16 cellular contexts compared by ENCODE assay signal in the genomic region with DNA sequence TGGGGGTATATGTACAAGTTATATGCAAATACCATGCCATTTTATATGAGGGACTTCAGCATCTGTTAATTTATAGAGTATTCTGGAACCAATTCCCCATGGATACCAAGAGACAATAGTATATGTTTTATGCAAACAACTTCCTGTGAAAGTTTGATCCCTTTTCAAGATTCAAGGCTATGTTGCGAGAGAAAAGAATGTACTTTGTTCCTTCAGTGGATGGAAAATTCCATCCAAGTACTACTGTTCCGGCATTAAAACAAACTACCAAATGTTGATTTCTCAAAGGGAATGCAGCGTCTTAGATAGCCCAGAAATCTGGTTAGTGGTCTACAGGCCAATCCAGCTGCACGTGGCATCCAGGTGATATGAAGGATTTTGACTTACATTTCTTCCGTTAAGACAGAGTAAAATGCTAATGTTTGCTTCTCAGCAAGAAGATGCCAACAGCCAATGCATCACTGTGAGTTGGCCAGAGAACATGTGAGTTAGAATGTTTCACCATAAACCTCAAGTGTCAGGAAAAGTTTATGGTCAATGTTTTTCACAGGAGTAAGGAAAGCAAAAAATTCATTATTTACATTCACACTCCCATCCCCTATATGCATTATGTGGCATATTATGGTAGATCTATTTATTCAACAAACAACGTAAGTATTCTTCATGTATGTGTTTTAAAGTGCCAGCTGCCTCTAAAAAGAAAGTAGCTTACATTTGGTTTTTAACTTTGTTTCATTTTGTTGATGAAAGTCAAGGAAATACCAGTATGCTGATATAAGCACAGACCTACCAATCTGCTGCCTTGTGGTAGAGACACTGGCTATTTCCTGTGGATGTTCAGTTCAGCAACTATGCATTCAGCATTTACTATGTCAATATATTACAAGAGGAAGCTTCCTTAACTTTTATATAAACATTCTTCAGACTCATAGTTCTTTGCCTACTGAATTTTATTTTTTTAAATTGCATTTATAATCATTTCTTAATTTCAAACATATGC. TPM values are rescaled to one million over a fixed set of nuclear protein-coding genes. Genes with fewer than 3 reads are reported as not detected.
DNase-seq lines count a peak whose midpoint lies in the region; ATAC-seq, FAIRE-seq and TF ChIP-seq lines count a peak whose summit lies in the region.
"Had no signal": no experiment of that assay in that cellular context is flagged by ENCODE, and none has a peak within 500 bp of the region (broad histone marks: within the 10 kb centered on the region; RNA-seq: fewer than 3 reads in every experiment).

No MANE protein-coding gene starts in this region.

- WGBS in HepG2 (ENCODE audit: low lambda C conversion rate): 82% methylated on average over 6 of the region's 6 CpGs
- no CpG with 5 or more reads among the region's 6 CpGs for WGBS in mesendoderm (ENCODE audit: extremely low coverage, insufficient coverage, low lambda C conversion rate)

- H4K8ac ChIP-seq in mesendoderm (ENCODE audit: low read depth, low read length): no peak overlapping the region

- POLR2A ChIA-PET in HepG2 (lab: Yijun Ruan, JAX): no interaction called here

- ATAC-seq in CD4-positive, CD25-positive, alpha-beta regulatory T cell (ENCODE audit: low read depth in 2 of 2): peak; percentile 92
- ATAC-seq in HepG2: peak; percentile 35
- no peak for ATAC-seq in GM21390 (IDR thresholded peaks at IDR 0.05; ENCODE audit: unreplicated experiment)
- ATAC-seq: effector memory CD8-positive, alpha-beta T cell; lower lobe of right lung had no signal

- H3K4me1 Mint-ChIP-seq in CD4-positive, CD25-positive, alpha-beta regulatory T cell: peaks cover 14 to 23% (median 20%) of the 10 kb centered on the region in 4 donors

- peak overlapping the region; percentile 63 for H3K4me3 ChIP-seq in CD4-positive, CD25-positive, alpha-beta regulatory T cell (ENCODE audit: low read depth, low read length)
- H3K4me3 ChIP-seq in brain microvascular endothelial cell (ENCODE audit: low read depth, low read length) (no peak overlapping the region), HepG2 (replicated peaks in 1 of 3; ENCODE audit: insufficient read depth in 1 of 3, low read depth in 2 of 3, low read length in 3 of 3) (no peak overlapping the region), mesendoderm (ENCODE audit: low read length) (no peak overlapping the region)
- H3K4me3 ChIP-seq: lower lobe of right lung, tibial artery had no signal

- peaks cover 40% of the 10 kb centered on the region for H3K36me3 ChIP-seq in CD4-positive, CD25-positive, alpha-beta regulatory T cell (ENCODE audit: control insufficient read depth, insufficient read depth, low read length)
- H3K36me3 ChIP-seq in brain microvascular endothelial cell (replicated peaks): peaks cover 80% of the 10 kb centered on the region
- H3K36me3 ChIP-seq in HepG2 (replicated peaks in 1 of 2; ENCODE audit: control insufficient read depth in 1 of 2, insufficient read depth in 2 of 2, low read length in 2 of 2): peaks cover 16 to 70% of the 10 kb centered on the region in 2 experiments
- peaks cover 2% of the 10 kb centered on the region for H3K36me3 ChIP-seq in mesendoderm (ENCODE audit: control insufficient read depth, insufficient read depth, low read length)

- H3K79me1 ChIP-seq in mesendoderm (ENCODE audit: low read length): no peaks in the 10 kb centered on the region

- peaks cover 36% of the 10 kb centered on the region for H3K36me3 Mint-ChIP-seq in CD4-positive, CD25-positive, alpha-beta regulatory T cell

- CTCF ChIA-PET in HepG2 (lab: Yijun Ruan, JAX; ENCODE audit: low intra/inter-chr PET ratio, low total read pairs): no interaction called here

- in situ Hi-C loops in brain microvascular endothelial cell (cut with HindIII; ENCODE audit: low pct_ligation_motif_present, low sequenced_read_pairs): no loop called here
- in situ Hi-C loops in HepG2 (cut with HindIII; ENCODE audit: extremely low pct_ligation_motif_present, low pct_unique_long_range_greater_than_20kb): no loop called here

- H3K4me2 ChIP-seq in HepG2 (ENCODE audit: low read depth, low read length) (no peak overlapping the region), mesendoderm (ENCODE audit: low read length) (no peak overlapping the region)

- no peak for TF ChIP-seq RAD21 in HepG2 (CRISPR knock-in tag; IDR thresholded peaks at IDR 0.05)

- no peaks in the 10 kb centered on the region for H3K27me3 Mint-ChIP-seq in CD4-positive, CD25-positive, alpha-beta regulatory T cell
- H3K27me3 Mint-ChIP-seq: effector memory CD8-positive, alpha-beta T cell had no signal

- peak overlapping the region; percentile 45 for H3K27ac ChIP-seq in CD4-positive, CD25-positive, alpha-beta regulatory T cell (ENCODE audit: insufficient read depth, low read length, poor library complexity, severe bottlenecking)
- H3K27ac ChIP-seq in brain microvascular endothelial cell (peak overlapping the region; percentile 81), HepG2 (ENCODE audit: extremely low read length, insufficient read depth, low read length) (peak overlapping the region; percentile 52), mesendoderm (ENCODE audit: low read depth, low read length) (no peak overlapping the region)
- H3K27ac ChIP-seq: lower lobe of right lung, tibial artery had no signal

- H3K23ac ChIP-seq in mesendoderm (ENCODE audit: low read length): no peak overlapping the region

- intact Hi-C loops in HepG2 (cut with micrococcal nuclease; ENCODE audit: unreplicated experiment): no loop called here

- no peaks in the 10 kb centered on the region; the same call in 1 of the 2 replicates for H4K20me1 ChIP-seq in HepG2 (ENCODE audit: insufficient read depth, low read length)

- peak overlapping the region in 2 of 4 donors; percentile 38 to 44 for H3K4me3 Mint-ChIP-seq in CD4-positive, CD25-positive, alpha-beta regulatory T cell
- H3K4me3 Mint-ChIP-seq: effector memory CD8-positive, alpha-beta T cell had no signal

- TF ChIP-seq EP300 in HepG2 (IDR thresholded peaks at IDR 0.05; ENCODE audit: low read depth in 2 of 2, low read length in 2 of 2) (peak in 1 of 2 experiments; percentile 61; a peak in 1 of 4 replicates), HepG2 (CRISPR knock-in tag; IDR thresholded peaks at IDR 0.05; ENCODE audit: borderline replicate concordance) (no peak)

- H3K9me3 ChIP-seq in CD4-positive, CD25-positive, alpha-beta regulatory T cell (ENCODE audit: control insufficient read depth in 2 of 2, low read length in 2 of 2): no peaks in the 10 kb centered on the region
- H3K9me3 ChIP-seq in HepG2 (ENCODE audit: low read length): no peaks in the 10 kb centered on the region
- H3K9me3 ChIP-seq: lower lobe of right lung, tibial artery had no signal

- BruUV-seq in HepG2 (replicated peaks; lab: Mats Ljungman, UMichigan): no TSS peak

- TF ChIP-seq CTCF in brain microvascular endothelial cell (IDR thresholded peaks at IDR 0.05; ENCODE audit: low read depth, low read length, missing control alignments) (no peak), HepG2 (CRISPR knock-in tag; IDR thresholded peaks at IDR 0.05) (no peak)

- H2BK5ac ChIP-seq in mesendoderm (ENCODE audit: low read length): no peak overlapping the region

- FAIRE-seq in HepG2 (lab: Jason Lieb, UNC): no peak
- FAIRE-seq: TTC549 had no signal

- H3K4me1 ChIP-seq in CD4-positive, CD25-positive, alpha-beta regulatory T cell (ENCODE audit: control insufficient read depth, insufficient read depth, low read length, poor library complexity, severe bottlenecking): peaks cover 5% of the 10 kb centered on the region
- H3K4me1 ChIP-seq in HepG2 (ENCODE audit: insufficient read depth, low read length): peaks cover 20% of the 10 kb centered on the region
- H3K4me1 ChIP-seq in mesendoderm (ENCODE audit: control insufficient read depth, low read depth, low read length): no peaks in the 10 kb centered on the region
- H3K4me1 ChIP-seq: lower lobe of right lung, tibial artery had no signal

- H3K79me2 ChIP-seq in HepG2 (ENCODE audit: insufficient read depth, low read length): no peaks in the 10 kb centered on the region
- no peaks in the 10 kb centered on the region for H3K79me2 ChIP-seq in mesendoderm (ENCODE audit: control insufficient read depth, insufficient read depth, low read length)

- no peak overlapping the region for H3K4ac ChIP-seq in mesendoderm (ENCODE audit: low read depth, low read length)

- H3K9ac ChIP-seq in HepG2 (ENCODE audit: insufficient read depth, low read depth, low read length) (no peak overlapping the region), mesendoderm (ENCODE audit: low read length) (no peak overlapping the region)

- no peak overlapping the region for H3K18ac ChIP-seq in mesendoderm (ENCODE audit: low read length)

- no peak overlapping the region for H2AK5ac ChIP-seq in mesendoderm (ENCODE audit: low read length)

- H3K27ac Mint-ChIP-seq in CD4-positive, CD25-positive, alpha-beta regulatory T cell: peak overlapping the region; percentile 43 to 59 (median 43)

- TF ChIP-seq POLR2A in HepG2 (IDR thresholded peaks at IDR 0.05; ENCODE audit: insufficient read depth in 1 of 2, low read depth in 2 of 2, low read length in 2 of 2): no peak

- no peak overlapping the region for H2BK120ac ChIP-seq in mesendoderm (ENCODE audit: low read depth, low read length)

- no peak overlapping the region for H2AFZ ChIP-seq in HepG2 (ENCODE audit: low read length)

- no peaks in the 10 kb centered on the region for H3K27me3 ChIP-seq in CD4-positive, CD25-positive, alpha-beta regulatory T cell (ENCODE audit: control insufficient read depth, insufficient read depth, low read length)
- H3K27me3 ChIP-seq in brain microvascular endothelial cell (replicated peaks): no peaks in the 10 kb centered on the region
- no peaks in the 10 kb centered on the region for H3K27me3 ChIP-seq in HepG2 (ENCODE audit: control insufficient read depth in 1 of 2, insufficient read depth in 2 of 2, low read length in 2 of 2)
- H3K27me3 ChIP-seq in mesendoderm (ENCODE audit: insufficient read depth, low read length, poor library complexity): no peaks in the 10 kb centered on the region
- H3K27me3 ChIP-seq: tibial artery had no signal

- H3K56ac ChIP-seq in mesendoderm (ENCODE audit: low read length): no peak overlapping the region

- H3K9me3 Mint-ChIP-seq in CD4-positive, CD25-positive, alpha-beta regulatory T cell: no peaks in the 10 kb centered on the region
- H3K9me3 Mint-ChIP-seq: effector memory CD8-positive, alpha-beta T cell had no signal

- peak in 2 of 3 donors; percentile 42 to 78 for DNase-seq in CD4-positive, CD25-positive, alpha-beta regulatory T cell
- peak; percentile 67 for DNase-seq in HS-5 (ENCODE audit: low read depth)
- peak; percentile 78 for DNase-seq in brain microvascular endothelial cell
- peak; percentile 3 for DNase-seq in HepG2 (ENCODE audit: low spot score)
- DNase-seq in SW480 (ENCODE audit: low spot score): no peak
- no peak for DNase-seq in iPS-NIHi7 (ENCODE audit: extremely low spot score)
- no peak for DNase-seq in mesendoderm
- DNase-seq: DMS153; effector memory CD8-positive, alpha-beta T cell; Kasumi-1; lower lobe of right lung; NCI-H187; NCI-H82; tibial artery had no signal

- no peak overlapping the region for H2BK15ac ChIP-seq in mesendoderm (replicated peaks; ENCODE audit: low read depth)

- no peak overlapping the region for H4K5ac ChIP-seq in mesendoderm (ENCODE audit: low read length)

RNA-seq across cellular contexts. Expression of a gene that starts 44.4 kb away (rescaled TPM):
- total RNA-seq in CD4-positive, CD25-positive, alpha-beta regulatory T cell: 52.3 TPM
- 10 to 100 TPM; 36.4 to 46.9 (median 40.1) TPM for polyA plus RNA-seq in CD4-positive, CD25-positive, alpha-beta regulatory T cell
- 44.9 and 68.5 TPM in 2 replicates for total RNA-seq in HepG2 (2016; rRNA removed; fragmentation: Illumina TruSeq; extraction: Trizol)
- 4.9 and 5.0 TPM in 2 replicates for total RNA-seq in HepG2 (2016; cell fraction: cytosol; rRNA removed; fragmentation: Illumina TruSeq; extraction: Trizol; ENCODE audit: low read depth)
- total RNA-seq in HepG2 (2016; cell fraction: insoluble cytoplasmic fraction; rRNA removed; fragmentation: Illumina TruSeq; extraction: Trizol): 43.6 and 68.0 TPM in 2 replicates
- 12.1 and 16.2 TPM in 2 replicates for total RNA-seq in HepG2 (2016; cell fraction: membrane; rRNA removed; fragmentation: Illumina TruSeq; extraction: Trizol)
- 34.2 and 35.0 TPM in 2 replicates for total RNA-seq in HepG2 (2016; cell fraction: nucleus; rRNA removed; fragmentation: Illumina TruSeq; extraction: Trizol)
- polyA plus RNA-seq in HepG2 (2011; rRNA removed): 10.0 and 11.6 TPM in 2 replicates
- polyA plus RNA-seq in HepG2 (2011; cell fraction: cytosol; rRNA removed): 2.8 and 6.4 TPM in 2 replicates
- polyA plus RNA-seq in HepG2 (2011; cell fraction: nucleus; rRNA removed): 6.9 and 9.3 TPM in 2 replicates
- polyA plus RNA-seq in HepG2 (2012): 14.8 and 14.9 TPM in 2 replicates
- polyA plus RNA-seq in HepG2 (2016; cell fraction: cytosol; fragmentation: Illumina TruSeq; extraction: Trizol; ENCODE audit: low read depth): 1.0 and 1.2 TPM in 2 replicates
- polyA plus RNA-seq in HepG2 (2016; cell fraction: insoluble cytoplasmic fraction; fragmentation: Illumina TruSeq; extraction: Trizol; ENCODE audit: low read depth): 43.0 and 45.1 TPM in 2 replicates
- polyA plus RNA-seq in HepG2 (2016; cell fraction: membrane; fragmentation: Illumina TruSeq; extraction: Trizol; ENCODE audit: low read depth): 2.0 and 3.0 TPM in 2 replicates
- 28.7 and 29.3 TPM in 2 replicates for polyA plus RNA-seq in HepG2 (2016; cell fraction: nucleus; fragmentation: Illumina TruSeq; extraction: Trizol; ENCODE audit: insufficient read depth, low read depth)
- polyA minus RNA-seq in HepG2 (2011; rRNA and poly(A)+ RNA removed; ENCODE audit: low replicate concordance): 1.3 and 6.3 TPM in 2 replicates
- polyA minus RNA-seq in HepG2 (2011; cell fraction: cytosol; rRNA and poly(A)+ RNA removed): 8.9 and 9.8 TPM in 2 replicates
- 28.7 and 36.2 TPM in 2 replicates for polyA minus RNA-seq in HepG2 (2011; cell fraction: nucleus; rRNA and poly(A)+ RNA removed)
- 21.0 TPM for polyA plus RNA-seq in mesendoderm (2013, experiment 1 of 2)
- 21.3 TPM for polyA plus RNA-seq in mesendoderm (2013, experiment 2 of 2)

Comparison
In these comparisons a context has a peak if more than half of its experiments do, and no peak if none do; other contexts are left out.
1. DNase-seq: peak in CD4-positive, CD25-positive, alpha-beta regulatory T cell (2 of 3), HS-5 (single experiment), brain microvascular endothelial cell (single experiment) and HepG2 (single experiment); none in SW480 (single experiment), iPS-NIHi7 (single experiment) and mesendoderm (single experiment).